Comparison of ENCODE assay signal across 23 cellular contexts in genomic region chr12:87383705-87384104, GRCh38.
DNase-seq lines count a peak whose midpoint lies in the region; ATAC-seq and TF ChIP-seq lines count a peak whose summit lies in the region.
"Had no signal": no experiment of that assay in that cellular context is flagged by ENCODE, and none has a peak within 500 bp of the region (broad histone marks: within the 10 kb centered on the region; RNA-seq: fewer than 3 reads in every experiment).

No MANE protein-coding gene starts in this region.

- H3K9me2 ChIP-seq in hepatocyte (replicated peaks; ENCODE audit: insufficient read depth): no peaks in the 10 kb centered on the region

- no peak overlapping the region for H3K4me3 ChIP-seq in hepatocyte
- H3K4me3 ChIP-seq: ascending aorta, esophagus squamous epithelium, K562, left lung, Peyer's patch, uterus had no signal

- no peak for TF ChIP-seq CTCF in hepatocyte (IDR thresholded peaks at IDR 0.05; ENCODE audit: poor library complexity)

- H4K20me1 ChIP-seq in hepatocyte (ENCODE audit: insufficient read depth, poor library complexity, severe bottlenecking): no peaks in the 10 kb centered on the region

- H3K4me1 ChIP-seq in hepatocyte (ENCODE audit: insufficient read depth): peaks cover 14% of the 10 kb centered on the region
- H3K4me1 ChIP-seq: ascending aorta, left lung, Peyer's patch, uterus had no signal

- peak; percentile 35 for DNase-seq in DMS53 treated with DMSO at 0.1 percent for 48 hours (lab: John Stamatoyannopoulos, UW; ENCODE audit: unreplicated experiment)
- peak; percentile 57 for DNase-seq in NCI-H226
- DNase-seq in hepatocyte (ENCODE audit: low spot score): peak; percentile 47
- peak; percentile 9 for DNase-seq in pons (ENCODE audit: low spot score)
- DNase-seq in EL: no peak
- DNase-seq in SK-N-DZ (ENCODE audit: low spot score): no peak
- no peak for DNase-seq in H4 (ENCODE audit: low spot score)
- DNase-seq: ACHN; activated naive CD4-positive, alpha-beta T cell treated with anti-CD3 and anti-CD28 coated beads, Interleukin-2, amount 10 ng/mL, durations not matched to agents 7 days and 5 days; activated T-cell treated with anti-CD3 and anti-CD28 coated beads, Interleukin-2, amount 50 U/mL, for 4 hours; esophagus squamous epithelium; left lung; NCI-H2029; Peyer's patch; stimulated activated CD8-positive, alpha-beta memory T cell treated with anti-CD3 and anti-CD28 coated beads, Interleukin-4, amount 100 ng/mL, for 48 hours; T-helper 9 cell; uterus had no signal

- ATAC-seq in GM21381 (IDR thresholded peaks at IDR 0.05; ENCODE audit: unreplicated experiment): no peak
- ATAC-seq: activated CD4-positive, CD25-positive, alpha-beta regulatory T cell treated with anti-CD3 and anti-CD28 coated beads, Interleukin-2, amount 50 U/mL, for 24 hours; activated T-cell treated with anti-CD3 and anti-CD28 coated beads, Interleukin-2, amount 50 U/mL, for 4 hours; K562; left lung had no signal

- H3K27me3 ChIP-seq in hepatocyte: no peaks in the 10 kb centered on the region
- H3K27me3 ChIP-seq: ascending aorta, esophagus squamous epithelium, left lung, neutrophil, Peyer's patch, uterus had no signal

- no peaks in the 10 kb centered on the region for H3K36me3 ChIP-seq in hepatocyte (replicated peaks; ENCODE audit: insufficient read depth, low read depth)
- H3K36me3 ChIP-seq: ascending aorta, esophagus squamous epithelium, left lung, neutrophil, Peyer's patch had no signal

- H2AFZ ChIP-seq in hepatocyte: no peak overlapping the region

- peak overlapping the region; percentile 16 for H3K4me2 ChIP-seq in hepatocyte

- H3K79me2 ChIP-seq in hepatocyte: no peaks in the 10 kb centered on the region

- H3K9me3 ChIP-seq in hepatocyte (ENCODE audit: low read depth): no peaks in the 10 kb centered on the region
- H3K9me3 ChIP-seq: ascending aorta, esophagus squamous epithelium, left lung, neutrophil, Peyer's patch, uterus had no signal

- peak overlapping the region; percentile 70 for H3K27ac ChIP-seq in hepatocyte
- H3K27ac ChIP-seq: ascending aorta, C4-2B, esophagus squamous epithelium, left lung, neutrophil, Peyer's patch, uterus had no signal

Comparison
In these comparisons a context has a peak if more than half of its experiments do, and no peak if none do; other contexts are left out.
1. DNase-seq: peak in DMS53 treated with DMSO at 0.1 percent for 48 hours (single experiment), NCI-H226 (single experiment), hepatocyte (single experiment) and pons (single experiment); none in EL (single experiment), SK-N-DZ (single experiment) and H4 (single experiment).